In the genomic region with DNA sequence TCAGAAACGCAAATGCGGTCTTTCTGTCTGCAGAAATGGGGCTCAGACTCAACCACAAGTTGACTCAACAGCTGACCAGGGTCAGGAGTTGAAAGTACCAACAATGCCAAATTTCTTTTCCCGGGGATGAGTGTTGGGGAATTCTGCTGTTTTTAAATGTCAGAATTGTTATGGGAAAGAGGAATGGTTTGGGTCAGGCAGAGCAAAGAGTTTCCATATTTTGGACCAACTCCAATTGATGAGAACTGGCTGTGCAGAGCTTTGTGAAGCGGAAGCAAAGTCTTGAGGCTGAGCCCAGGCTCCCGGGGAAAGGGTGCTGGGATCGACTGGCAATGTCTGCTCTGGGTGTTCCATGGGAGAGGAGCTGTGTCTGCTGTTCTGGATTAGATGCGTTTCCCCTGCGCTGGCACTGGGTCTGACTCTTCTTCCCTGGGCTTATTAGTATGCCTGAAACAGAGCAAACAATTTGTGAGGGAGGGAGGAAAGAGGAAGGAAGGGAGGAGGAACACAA, we compare ENCODE assay signal across 9 cellular contexts. TPM values are rescaled to one million over a fixed set of nuclear protein-coding genes. Genes with fewer than 3 reads are reported as not detected.
A peak's percentile ranks its signal among the peaks of the same experiment; 100 is the strongest.
DNase-seq lines count a peak whose midpoint lies in the region; ATAC-seq and TF ChIP-seq lines count a peak whose summit lies in the region.
"Had no signal": no experiment of that assay in that cellular context is flagged by ENCODE, and none has a peak within 500 bp of the region (broad histone marks: within the 10 kb centered on the region; RNA-seq: fewer than 3 reads in every experiment).

No MANE protein-coding gene starts in this region.

- H3K27me3 ChIP-seq in Peyer's patch (no peaks in the 10 kb centered on the region), fibroblast of lung (ENCODE audit: control insufficient read depth, insufficient read depth, low read length) (no peaks in the 10 kb centered on the region), neutrophil (no peaks in the 10 kb centered on the region)

- TF ChIP-seq CTCF in C4-2B (conservative IDR thresholded peaks at IDR 0.05) (no peak), Peyer's patch (IDR thresholded peaks at IDR 0.05) (no peak), fibroblast of lung (conservative IDR thresholded peaks at IDR 0.05 in 1 of 2, IDR thresholded peaks at IDR 0.05 in 1 of 2; ENCODE audit: low read depth in 1 of 2, low read length in 2 of 2) (no peak), neutrophil (IDR thresholded peaks at IDR 0.05) (no peak)

- TF ChIP-seq POLR2A in Peyer's patch (IDR thresholded peaks at IDR 0.05), result no peak

- no peaks in the 10 kb centered on the region for H3K9me3 ChIP-seq in Peyer's patch
- no peaks in the 10 kb centered on the region for H3K9me3 ChIP-seq in fibroblast of lung (ENCODE audit: control insufficient read depth, insufficient read depth, low read depth, low read length)
- no peaks in the 10 kb centered on the region for H3K9me3 ChIP-seq in neutrophil

- H3K4me1 ChIP-seq in Peyer's patch (peaks cover 0 to 11% (median 0%) of the 10 kb centered on the region in 4 donors), fibroblast of lung (ENCODE audit: control insufficient read depth, extremely low read depth, insufficient read depth, low read length) (peaks cover 10% of the 10 kb centered on the region), neutrophil (ENCODE audit: control insufficient read depth in 1 of 2, insufficient read depth in 1 of 2, low read depth in 1 of 2, low read length in 1 of 2) (peaks cover 78 to 91% of the 10 kb centered on the region in 2 experiments)

- H3K9ac ChIP-seq in fibroblast of lung (ENCODE audit: insufficient read depth, low read length), result no peak overlapping the region

- H3K27ac ChIP-seq in C4-2B (peak overlapping the region; percentile 37), Peyer's patch (peak overlapping the region; percentile 15 to 62 (median 54)), fibroblast of lung (ENCODE audit: insufficient read depth, low read length) (peak overlapping the region; percentile 44), neutrophil (peak overlapping the region; percentile 99)

- H3K4me2 ChIP-seq in fibroblast of lung (ENCODE audit: extremely low read depth, insufficient read depth, low read length), result peak overlapping the region; percentile 53

- H4K20me1 ChIP-seq in fibroblast of lung (ENCODE audit: control insufficient read depth, extremely low read depth, insufficient read depth, low read length), result no peaks in the 10 kb centered on the region

- H3K79me2 ChIP-seq in fibroblast of lung (ENCODE audit: control insufficient read depth, insufficient read depth, low read length), result no peaks in the 10 kb centered on the region

- no peak overlapping the region for H2AFZ ChIP-seq in fibroblast of lung (ENCODE audit: low read length)

- H3K4me3 ChIP-seq in Peyer's patch (no peak overlapping the region), fibroblast of lung (replicated peaks in 1 of 4; ENCODE audit: control extremely low read depth in 1 of 4, insufficient read depth in 1 of 4, low read depth in 3 of 4, low read length in 4 of 4) (peak overlapping the region in 1 of 4 experiments; percentile 17), neutrophil (ENCODE audit: low read depth in 1 of 2, low read length in 1 of 2) (peak overlapping the region; percentile 0 to 30)

- no peak for DNase-seq in Peyer's patch
- peak; percentile 98 to 99 for DNase-seq in fibroblast of lung (ENCODE audit: low read depth in 2 of 2)
- no peak for DNase-seq in KG1 (lab: John Stamatoyannopoulos, UW)
- DNase-seq: stimulated activated CD4-positive, alpha-beta T cell treated with anti-CD3 and anti-CD28 coated beads, Interleukin-15, amount 100 ng/mL, for 24 hours had no signal

- ATAC-seq in GM21515 (IDR thresholded peaks at IDR 0.05; ENCODE audit: unreplicated experiment) (no peak), GM21367 (IDR thresholded peaks at IDR 0.05; ENCODE audit: unreplicated experiment) (no peak), HG03280 (IDR thresholded peaks at IDR 0.05; ENCODE audit: unreplicated experiment) (no peak)

- H3K36me3 ChIP-seq in Peyer's patch, result no peaks in the 10 kb centered on the region
- no peaks in the 10 kb centered on the region for H3K36me3 ChIP-seq in fibroblast of lung (ENCODE audit: control insufficient read depth, insufficient read depth, low read length)
- no peaks in the 10 kb centered on the region for H3K36me3 ChIP-seq in neutrophil

RNA-seq across cellular contexts. Expression of gene TXN2, which starts 36.2 kb away (rescaled TPM):
- 100 to 1,000 TPM in 1 of 4 donors, 10 to 100 TPM in 3; 75.7 to 116 (median 92.9) TPM for total RNA-seq in Peyer's patch
- 20.5 and 25.3 TPM in 2 replicates for total RNA-seq in fibroblast of lung
- 118 and 164 TPM in 2 replicates for polyA plus RNA-seq in fibroblast of lung
- polyA plus RNA-seq in fibroblast of lung (2012), result 82.3 and 118 TPM in 2 replicates
- 75.3 and 223 TPM in 2 replicates for polyA minus RNA-seq in fibroblast of lung (ENCODE audit: low replicate concordance)

RNA-seq across cellular contexts. Expression of gene MYH9, which starts 57.4 kb away (rescaled TPM):
- 100 to 1,000 TPM; 337 to 553 (median 433) TPM for total RNA-seq in Peyer's patch
- total RNA-seq in fibroblast of lung, result 562 and 796 TPM in 2 replicates
- polyA plus RNA-seq in fibroblast of lung, result 413 and 677 TPM in 2 replicates
- polyA plus RNA-seq in fibroblast of lung (2012), result 611 and 1,244 TPM in 2 replicates
- 1,141 and 2,569 TPM in 2 replicates for polyA minus RNA-seq in fibroblast of lung (ENCODE audit: low replicate concordance)

Comparison
In these comparisons a context has a peak if more than half of its experiments do, and no peak if none do; other contexts are left out.
1. H3K27ac ChIP-seq: peak in every context shown above with its lines; median percentile 99 in neutrophil; 54 in Peyer's patch; 44 in fibroblast of lung; 37 in C4-2B.
2. DNase-seq: peak in fibroblast of lung (2 of 2); none in Peyer's patch (0 of 3) and KG1 (single experiment).
3. H3K4me3 ChIP-seq: peak in neutrophil (2 of 2); none in Peyer's patch (0 of 4).